Comparison of ENCODE assay signal across 8 cellular contexts in genomic region chr10:84267503-84268126, GRCh38. TPM values are rescaled to one million over a fixed set of nuclear protein-coding genes. Genes with fewer than 3 reads are reported as not detected.
DNase-seq lines count a peak whose midpoint lies in the region; ATAC-seq and TF ChIP-seq lines count a peak whose summit lies in the region.

No MANE protein-coding gene starts in this region.

- H3K9me3 Mint-ChIP-seq in activated T-helper 17 cell treated with anti-CD3 and anti-CD28 coated beads, Interleukin-2, amount 50 U/mL, for 72 hours: no peaks in the 10 kb centered on the region

- intact Hi-C loops in OCI-LY7 (cut with micrococcal nuclease; ENCODE audit: unreplicated experiment): loop anchor here (5.0 to 10.0 kb wide), 2 partner anchors 85 to 157 kb away; no protein-coding TSS in a partner anchor
- intact Hi-C loops in Right ventricle myocardium superior (cut with DNase I): loop anchor here (10.0 kb wide), 1 partner anchor 107 kb away; no protein-coding TSS in a partner anchor

- no peak overlapping the region for H3K4me3 ChIP-seq in DND-41 (ENCODE audit: low read depth in 1 of 2, low read length in 2 of 2)
- no peak overlapping the region for H3K4me3 ChIP-seq in OCI-LY7 (ENCODE audit: low read depth, low read length, poor library complexity, severe bottlenecking)

- peaks cover 18% of the 10 kb centered on the region for H3K27me3 Mint-ChIP-seq in activated T-helper 17 cell treated with anti-CD3 and anti-CD28 coated beads, Interleukin-2, amount 50 U/mL, for 72 hours

- H3K79me2 ChIP-seq in DND-41 (ENCODE audit: insufficient read depth, low read length): no peaks in the 10 kb centered on the region
- no peaks in the 10 kb centered on the region for H3K79me2 ChIP-seq in OCI-LY7 (ENCODE audit: insufficient read depth, low read depth, low read length)

- H3K27ac ChIP-seq in DND-41 (ENCODE audit: low read length) (no peak overlapping the region), OCI-LY7 (ENCODE audit: low read depth, low read length, poor library complexity, severe bottlenecking) (no peak overlapping the region)

- H3K9me2 ChIP-seq in OCI-LY7 (ENCODE audit: insufficient read depth, low read length): no peaks in the 10 kb centered on the region

- H3K9ac ChIP-seq in DND-41 (ENCODE audit: low read depth, low read length): no peak overlapping the region

- peaks cover 13% of the 10 kb centered on the region for H3K4me1 ChIP-seq in DND-41 (ENCODE audit: insufficient read depth, low read length)
- no peaks in the 10 kb centered on the region for H3K4me1 ChIP-seq in OCI-LY7 (ENCODE audit: insufficient read depth, low read length, poor library complexity, severe bottlenecking)

- peak; percentile 74 for TF ChIP-seq CTCF in DND-41 (IDR thresholded peaks at IDR 0.05; ENCODE audit: borderline replicate concordance, extremely low read depth, low read length, poor library complexity, severe bottlenecking)
- peak; percentile 85 for TF ChIP-seq CTCF in OCI-LY7 (conservative IDR thresholded peaks at IDR 0.05; ENCODE audit: low read length)

- no peaks in the 10 kb centered on the region for H3K36me3 Mint-ChIP-seq in activated T-helper 17 cell treated with anti-CD3 and anti-CD28 coated beads, Interleukin-2, amount 50 U/mL, for 72 hours (ENCODE audit: low read depth)

- H3K36me3 ChIP-seq in DND-41 (ENCODE audit: insufficient read depth, low read length) (no peaks in the 10 kb centered on the region), OCI-LY7 (ENCODE audit: insufficient read depth, low read length) (no peaks in the 10 kb centered on the region)

- peaks cover 16% of the 10 kb centered on the region for H3K4me1 Mint-ChIP-seq in activated T-helper 17 cell treated with anti-CD3 and anti-CD28 coated beads, Interleukin-2, amount 50 U/mL, for 72 hours

- peak overlapping the region; percentile 58 for H3K27ac Mint-ChIP-seq in activated T-helper 17 cell treated with anti-CD3 and anti-CD28 coated beads, Interleukin-2, amount 50 U/mL, for 72 hours

- H3K4me2 ChIP-seq in DND-41 (ENCODE audit: insufficient read depth, low read length) (no peak overlapping the region), OCI-LY7 (ENCODE audit: low read length) (no peak overlapping the region)

- peak; percentile 64 for DNase-seq in DND-41
- DNase-seq in OCI-LY7 (ENCODE audit: low spot score): peak; percentile 46
- DNase-seq in Right ventricle myocardium superior: peak; percentile 53
- peak; percentile 65 for DNase-seq in stimulated activated CD4-positive, alpha-beta T cell treated with anti-CD3 and anti-CD28 coated beads, Interleukin-12 subunit alpha, Interleukin-12 subunit beta, amount 100 ng/mL, for 4 hours
- no peak for DNase-seq in NCI-H2171 (lab: John Stamatoyannopoulos, UW)

- H2AFZ ChIP-seq in DND-41 (ENCODE audit: low read depth, low read length) (no peak overlapping the region), OCI-LY7 (ENCODE audit: low read length) (no peak overlapping the region)

- peak overlapping the region; percentile 15 for H3K4me3 Mint-ChIP-seq in activated T-helper 17 cell treated with anti-CD3 and anti-CD28 coated beads, Interleukin-2, amount 50 U/mL, for 72 hours

- BruUV-seq in OCI-LY7 (replicated peaks; lab: Mats Ljungman, UMichigan): no TSS peak

- no peaks in the 10 kb centered on the region for H4K20me1 ChIP-seq in DND-41 (ENCODE audit: insufficient read depth, low read length)
- H4K20me1 ChIP-seq in OCI-LY7 (ENCODE audit: insufficient read depth, low read length): no peaks in the 10 kb centered on the region

- peak; percentile 43; the same call in 2 of the 3 replicates for ATAC-seq in DND-41 (ENCODE audit: insufficient read depth, low read depth)
- ATAC-seq in HG02852 (IDR thresholded peaks at IDR 0.05; ENCODE audit: unreplicated experiment): peak; percentile 54
- ATAC-seq in activated T-helper 17 cell treated with anti-CD3 and anti-CD28 coated beads, Interleukin-2, amount 50 U/mL, for 72 hours (replicated peaks): peak; percentile 95
- ATAC-seq in Right ventricle myocardium superior (ENCODE audit: poor library complexity): no peak
- no peak for ATAC-seq in HG03460 (IDR thresholded peaks at IDR 0.05; ENCODE audit: unreplicated experiment)

- H3K27me3 ChIP-seq in DND-41 (ENCODE audit: insufficient read depth, low read length, poor library complexity): peaks cover 7% of the 10 kb centered on the region

- CTCF ChIA-PET in OCI-LY7 (lab: Charles Lee; ENCODE audit: unreplicated experiment): interaction anchor here (1.4 kb wide), 1 partner anchor 270 kb away, joined by 5 read pairs; no protein-coding TSS in a partner anchor

- POLR2A ChIA-PET in OCI-LY7 (lab: Charles Lee): interaction anchor here (1.4 to 1.6 kb wide), 2 partner anchors 22 to 270 kb away, joined by 4 to 5 read pairs; no protein-coding TSS in a partner anchor

- H3K9me3 ChIP-seq in DND-41 (ENCODE audit: insufficient read depth, low read length, severe bottlenecking) (no peaks in the 10 kb centered on the region), OCI-LY7 (ENCODE audit: low read length) (no peaks in the 10 kb centered on the region)

RNA-seq across cellular contexts. Expression of gene RGR, which starts 22.8 kb away (rescaled TPM):
- total RNA-seq in OCI-LY7 (2014; rRNA removed; shearing (Covaris generic)): not detected in 2 replicates
- total RNA-seq in OCI-LY7 (2022) (not detected in 2 replicates), Right ventricle myocardium superior (1.7 TPM)
- total RNA-seq in activated T-helper 17 cell treated with anti-CD3 and anti-CD28 coated beads, Interleukin-2, amount 50 U/mL, for 72 hours: not detected

RNA-seq across cellular contexts. Expression of gene LRIT1, which starts 26.3 kb away (rescaled TPM):
- total RNA-seq in OCI-LY7 (2014; rRNA removed; shearing (Covaris generic)): not detected in 2 replicates
- not detected in 2 replicates for total RNA-seq in OCI-LY7 (2022)
- total RNA-seq in activated T-helper 17 cell treated with anti-CD3 and anti-CD28 coated beads, Interleukin-2, amount 50 U/mL, for 72 hours: not detected
- total RNA-seq in Right ventricle myocardium superior: 0.13 TPM

RNA-seq across cellular contexts. Expression of gene LRIT2, which starts 42.3 kb away (rescaled TPM):
- not detected in 2 replicates for total RNA-seq in OCI-LY7 (2014; rRNA removed; shearing (Covaris generic))
- not detected in 2 replicates for total RNA-seq in OCI-LY7 (2022)
- not detected for total RNA-seq in activated T-helper 17 cell treated with anti-CD3 and anti-CD28 coated beads, Interleukin-2, amount 50 U/mL, for 72 hours
- total RNA-seq in Right ventricle myocardium superior: not detected

Comparison
In these comparisons a context has a peak if more than half of its experiments do, and no peak if none do; other contexts are left out.
1. ATAC-seq: peak in DND-41 (single experiment), HG02852 (single experiment) and activated T-helper 17 cell treated with anti-CD3 and anti-CD28 coated beads, Interleukin-2, amount 50 U/mL, for 72 hours (single experiment); none in Right ventricle myocardium superior (single experiment) and HG03460 (single experiment).